In genomic region chr10:106043833-106044232, GRCh38 we compare ENCODE assay signal across 17 cellular contexts.
DNase-seq lines count a peak whose midpoint lies in the region; ATAC-seq and TF ChIP-seq lines count a peak whose summit lies in the region.
"Had no signal": no experiment of that assay in that cellular context is flagged by ENCODE, and none has a peak within 500 bp of the region (broad histone marks: within the 10 kb centered on the region; RNA-seq: fewer than 3 reads in every experiment).

No MANE protein-coding gene starts in this region.

- H3K9me3 Mint-ChIP-seq in nephron progenitor cell, result peaks cover 15% of the 10 kb centered on the region
- peaks cover 8% of the 10 kb centered on the region for H3K9me3 Mint-ChIP-seq in activated T-helper 2 cell treated with anti-CD3 and anti-CD28 coated beads, Interferon-gamma antibody, Interleukin-2, Interleukin-4, amounts not matched to agents 10 μg/mL and 5 μg/mL and 100 μg/mL, durations not matched to agents 14 hours and 24 hours and 36 hours
- H3K9me3 Mint-ChIP-seq: activated naive CD4-positive, alpha-beta T cell treated with anti-CD3 and anti-CD28 coated beads, Interleukin-2, amount 50 U/mL, for 24 hours had no signal

- no peaks in the 10 kb centered on the region for H3K27me3 Mint-ChIP-seq in nephron progenitor cell (ENCODE audit: low read depth, poor library complexity)
- no peaks in the 10 kb centered on the region for H3K27me3 Mint-ChIP-seq in activated T-helper 2 cell treated with anti-CD3 and anti-CD28 coated beads, Interferon-gamma antibody, Interleukin-2, Interleukin-4, amounts not matched to agents 10 μg/mL and 5 μg/mL and 100 μg/mL, durations not matched to agents 14 hours and 24 hours and 36 hours (ENCODE audit: low read depth)
- H3K27me3 Mint-ChIP-seq: central memory CD8-positive, alpha-beta T cell had no signal

- H3K4me1 ChIP-seq in suprapubic skin, result no peaks in the 10 kb centered on the region
- H3K4me1 ChIP-seq: gastrocnemius medialis, HAP-1 had no signal

- peaks cover 15% of the 10 kb centered on the region for H3K4me1 Mint-ChIP-seq in nephron progenitor cell
- H3K4me1 Mint-ChIP-seq in activated T-helper 2 cell treated with anti-CD3 and anti-CD28 coated beads, Interferon-gamma antibody, Interleukin-2, Interleukin-4, amounts not matched to agents 10 μg/mL and 5 μg/mL and 100 μg/mL, durations not matched to agents 14 hours and 24 hours and 36 hours (ENCODE audit: low read depth), result no peaks in the 10 kb centered on the region
- H3K4me1 Mint-ChIP-seq: activated naive CD4-positive, alpha-beta T cell treated with anti-CD3 and anti-CD28 coated beads, Interleukin-2, amount 50 U/mL, for 24 hours; central memory CD8-positive, alpha-beta T cell had no signal

- H3K27me3 ChIP-seq in suprapubic skin, result no peaks in the 10 kb centered on the region
- H3K27me3 ChIP-seq: gastrocnemius medialis had no signal

- DNase-seq in EH (ENCODE audit: low read depth) (peak; percentile 40), SHP77 treated with DMSO at 0.1 percent for 48 hours (lab: John Stamatoyannopoulos, UW) (peak; percentile 40), fibroblast of the aortic adventitia (ENCODE audit: low read depth) (peak; percentile 25), nephron progenitor cell (no peak), suprapubic skin (ENCODE audit: low spot score in 2 of 2) (no peak), DMS153 treated with DMSO at 0.1 percent for 48 hours (lab: John Stamatoyannopoulos, UW; ENCODE audit: unreplicated experiment) (no peak)
- DNase-seq in activated T-helper 2 cell treated with anti-CD3 and anti-CD28 coated beads, Interferon-gamma antibody, Interleukin-2, Interleukin-4, amounts not matched to agents 10 μg/mL and 5 μg/mL and 100 μg/mL, durations not matched to agents 14 hours and 24 hours and 36 hours (ENCODE audit: low spot score), result no peak
- DNase-seq: activated CD4-positive, alpha-beta T cell treated with anti-CD3 and anti-CD28 coated beads for 48 hours; effector memory CD4-positive, alpha-beta T cell; gastrocnemius medialis; NCI-H187 treated with DMSO at 0.1 percent for 48 hours; NCI-H446; T-helper 9 cell had no signal

- intact Hi-C loops in activated T-helper 2 cell treated with anti-CD3 and anti-CD28 coated beads, Interferon-gamma antibody, Interleukin-2, Interleukin-4, amounts not matched to agents 10 μg/mL and 5 μg/mL and 100 μg/mL, durations not matched to agents 14 hours and 24 hours and 36 hours (cut with micrococcal nuclease), result no loop called here

- peak overlapping the region; percentile 95 for H3K27ac Mint-ChIP-seq in nephron progenitor cell
- H3K27ac Mint-ChIP-seq in activated T-helper 2 cell treated with anti-CD3 and anti-CD28 coated beads, Interferon-gamma antibody, Interleukin-2, Interleukin-4, amounts not matched to agents 10 μg/mL and 5 μg/mL and 100 μg/mL, durations not matched to agents 14 hours and 24 hours and 36 hours, result no peak overlapping the region
- H3K27ac Mint-ChIP-seq: activated naive CD4-positive, alpha-beta T cell treated with anti-CD3 and anti-CD28 coated beads, Interleukin-2, amount 50 U/mL, for 24 hours had no signal

- no peaks in the 10 kb centered on the region for H3K9me3 ChIP-seq in suprapubic skin
- H3K9me3 ChIP-seq: gastrocnemius medialis, HAP-1 had no signal

- H3K36me3 ChIP-seq in suprapubic skin, result no peaks in the 10 kb centered on the region
- H3K36me3 ChIP-seq: gastrocnemius medialis, HAP-1 had no signal

- TF ChIP-seq CTCF in fibroblast of the aortic adventitia (IDR thresholded peaks at IDR 0.05; ENCODE audit: insufficient read depth, low read length) (no peak), nephron progenitor cell (IDR thresholded peaks at IDR 0.05) (no peak), suprapubic skin (IDR thresholded peaks at IDR 0.05) (no peak)

- TF ChIP-seq EP300 in suprapubic skin (IDR thresholded peaks at IDR 0.05), result no peak

- WGBS in suprapubic skin, result 57% methylated on average over 3 of the region's 3 CpGs

- TF ChIP-seq POLR2A in suprapubic skin (IDR thresholded peaks at IDR 0.05), result no peak

- no peak overlapping the region for H3K4me3 Mint-ChIP-seq in nephron progenitor cell
- no peak overlapping the region for H3K4me3 Mint-ChIP-seq in activated T-helper 2 cell treated with anti-CD3 and anti-CD28 coated beads, Interferon-gamma antibody, Interleukin-2, Interleukin-4, amounts not matched to agents 10 μg/mL and 5 μg/mL and 100 μg/mL, durations not matched to agents 14 hours and 24 hours and 36 hours (ENCODE audit: low read depth)
- H3K4me3 Mint-ChIP-seq: activated naive CD4-positive, alpha-beta T cell treated with anti-CD3 and anti-CD28 coated beads, Interleukin-2, amount 50 U/mL, for 24 hours; central memory CD8-positive, alpha-beta T cell had no signal

- ATAC-seq in HG02588 (IDR thresholded peaks at IDR 0.05; ENCODE audit: unreplicated experiment), result no peak
- ATAC-seq: gastrocnemius medialis had no signal

- H3K4me3 ChIP-seq in fibroblast of the aortic adventitia (ENCODE audit: low read depth, low read length), result no peak overlapping the region
- no peak overlapping the region for H3K4me3 ChIP-seq in suprapubic skin
- H3K4me3 ChIP-seq: gastrocnemius medialis, HAP-1 had no signal

- no peak overlapping the region for H3K27ac ChIP-seq in suprapubic skin
- H3K27ac ChIP-seq: gastrocnemius medialis had no signal

- no peaks in the 10 kb centered on the region for H3K36me3 Mint-ChIP-seq in nephron progenitor cell (ENCODE audit: low read depth)
- H3K36me3 Mint-ChIP-seq in activated T-helper 2 cell treated with anti-CD3 and anti-CD28 coated beads, Interferon-gamma antibody, Interleukin-2, Interleukin-4, amounts not matched to agents 10 μg/mL and 5 μg/mL and 100 μg/mL, durations not matched to agents 14 hours and 24 hours and 36 hours (ENCODE audit: low read depth), result no peaks in the 10 kb centered on the region
- H3K36me3 Mint-ChIP-seq: activated naive CD4-positive, alpha-beta T cell treated with anti-CD3 and anti-CD28 coated beads, Interleukin-2, amount 50 U/mL, for 24 hours had no signal

Comparison
In these comparisons a context has a peak if more than half of its experiments do, and no peak if none do; other contexts are left out.
1. DNase-seq: peak in EH (single experiment), SHP77 treated with DMSO at 0.1 percent for 48 hours (single experiment) and fibroblast of the aortic adventitia (single experiment); none in nephron progenitor cell (single experiment), suprapubic skin (0 of 2), DMS153 treated with DMSO at 0.1 percent for 48 hours (single experiment) and activated T-helper 2 cell treated with anti-CD3 and anti-CD28 coated beads, Interferon-gamma antibody, Interleukin-2, Interleukin-4, amounts not matched to agents 10 μg/mL and 5 μg/mL and 100 μg/mL, durations not matched to agents 14 hours and 24 hours and 36 hours (single experiment).